In the genomic region with DNA sequence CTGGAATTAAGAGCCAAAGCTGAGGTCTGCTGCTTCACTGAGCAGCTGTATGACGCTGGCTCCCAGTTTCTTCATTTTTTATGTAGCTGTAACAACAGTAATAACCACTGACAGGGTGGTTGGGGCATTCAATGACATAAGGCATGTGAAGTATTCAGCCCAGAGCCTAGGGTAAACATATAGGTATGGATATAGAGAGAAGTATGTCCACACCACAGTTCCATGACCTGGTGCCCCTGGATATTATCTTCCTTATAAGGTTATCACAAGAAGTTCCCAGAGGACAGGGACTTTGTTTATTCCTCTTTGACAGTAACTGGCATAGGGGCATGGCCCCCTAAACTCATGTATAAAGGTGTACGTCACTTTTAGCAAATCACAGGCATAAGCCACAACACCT, we compare ENCODE assay signal across 33 cellular contexts. TPM values are rescaled to one million over a fixed set of nuclear protein-coding genes. Genes with fewer than 3 reads are reported as not detected.
"Had no signal": no experiment of that assay in that cellular context is flagged by ENCODE, and none has a peak within 500 bp of the region (broad histone marks: within the 10 kb centered on the region; RNA-seq: fewer than 3 reads in every experiment).

No MANE protein-coding gene starts in this region.

- H3K4me2 ChIP-seq: smooth muscle cell had no signal

- ATAC-seq: mucosa of descending colon; naive thymus-derived CD4-positive, alpha-beta T cell; natural killer cell treated with Interleukin-12 subunit alpha and Interleukin-12 subunit beta and Interleukin-15 and Interleukin-18, amount 100 ng/mL, for 72 hours; sciatic nerve; stimulated activated naive B cell treated with anti-CD40 and anti-IgM and Interleukin-4, amounts not matched to agents 10 μg/mL and 1 μg/mL and 100 μg/mL, for 72 hours; stimulated activated naive CD8-positive, alpha-beta T cell treated with anti-CD3 and anti-CD28 coated beads, Interleukin-15, Interleukin-2, amounts not matched to agents 100 U/mL and 50 U/mL, for 24 hours; upper lobe of right lung had no signal

- H3K4me1 ChIP-seq: testis, thyroid gland, upper lobe of right lung had no signal

- DNase-seq: hypothalamus; immature natural killer cell; islet precursor cell; left ventricle myocardium inferior; midbrain; mucosa of descending colon; naive thymus-derived CD4-positive, alpha-beta T cell; stimulated activated CD4-positive, alpha-beta T cell treated with anti-CD3 and anti-CD28 coated beads, Interleukin-2, amount 100 ng/mL, for 24 hours; stimulated activated CD4-positive, alpha-beta T cell treated with anti-CD3 and anti-CD28 coated beads, Interleukin-4, amount 100 ng/mL, for 1 hour; stimulated activated naive B cell treated with anti-CD40 and anti-IgM and Interleukin-4, amounts not matched to agents 10 μg/mL and 1 μg/mL and 100 μg/mL, for 72 hours; stimulated activated naive CD8-positive, alpha-beta T cell treated with anti-CD3 and anti-CD28 coated beads, Interleukin-15, Interleukin-2, amounts not matched to agents 100 U/mL and 50 U/mL, for 24 hours; stomach; testis; thyroid gland; transverse colon; upper lobe of right lung had no signal

- H3K27ac ChIP-seq: left ventricle myocardium inferior, ovary, right atrium auricular region, stomach, testis, thyroid gland, transverse colon, upper lobe of right lung had no signal

- H3K4me3 ChIP-seq: left ventricle myocardium inferior, lung, mucosa of descending colon, ovary, right atrium auricular region, smooth muscle cell, stomach, testis, thyroid gland, transverse colon, upper lobe of right lung had no signal

- H3K9me3 ChIP-seq: left ventricle myocardium inferior, mucosa of descending colon, ovary, right atrium auricular region, stomach, testis, thyroid gland, transverse colon, upper lobe of right lung had no signal

- FAIRE-seq: urothelium cell line had no signal

- H3K27me3 ChIP-seq: ovary, right atrium auricular region, stomach, testis, thyroid gland, transverse colon, upper lobe of right lung had no signal

- H3K36me3 ChIP-seq: ovary had no signal

RNA-seq across cellular contexts. Expression of gene RAB42, which starts 14.7 kb away (rescaled TPM):
- total RNA-seq: natural killer cell treated with Interleukin-12 subunit alpha and Interleukin-12 subunit beta and Interleukin-15 and Interleukin-18, amount 100 ng/mL, for 72 hours had no signal
- polyA plus RNA-seq: immature natural killer cell; naive thymus-derived CD4-positive, alpha-beta T cell; neural cell had no signal

RNA-seq across cellular contexts. Expression of gene RNU11, which starts 41.6 kb away (rescaled TPM):
- total RNA-seq: kidney epithelial cell; left ventricle myocardium inferior; lower leg skin; lung; mesenteric fat pad; mucosa of descending colon; myocyte; naive thymus-derived CD4-positive, alpha-beta T cell; natural killer cell treated with Interleukin-12 subunit alpha and Interleukin-12 subunit beta and Interleukin-15 and Interleukin-18, amount 100 ng/mL, for 72 hours; omental fat pad; ovary; progenitor cell of endocrine pancreas; pulmonary artery endothelial cell; renal cortical epithelial cell; right atrium auricular region; sciatic nerve; skeletal muscle tissue; smooth muscle cell; stomach; testis; thyroid gland; transverse colon; upper lobe of right lung had no signal
- polyA plus RNA-seq: immature natural killer cell; lung; naive thymus-derived CD4-positive, alpha-beta T cell; neural cell; ovary; smooth muscle cell; stomach had no signal
